8 cellular contexts compared by ENCODE assay signal in the genomic region with DNA sequence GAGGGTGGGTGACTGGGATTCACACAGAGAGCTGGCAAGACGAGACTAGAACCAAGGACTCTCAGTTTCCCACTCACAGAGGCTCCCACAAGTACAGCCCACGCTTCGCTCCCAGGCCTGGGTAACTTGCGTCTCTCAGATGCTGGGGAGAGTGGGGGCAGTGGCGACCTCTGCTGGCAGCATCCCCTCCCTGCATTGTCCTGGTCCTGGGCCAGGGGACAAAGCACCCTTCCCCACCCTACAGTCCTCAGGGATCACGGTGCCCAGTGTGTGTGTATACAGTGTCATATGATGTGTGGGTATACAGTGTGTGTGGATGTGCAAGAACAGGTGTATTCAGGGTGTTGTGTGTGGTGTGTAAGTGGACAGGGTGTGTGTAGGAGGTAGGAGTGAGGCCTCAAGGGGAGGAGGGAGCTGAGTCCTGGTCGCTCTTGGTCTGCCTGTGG. TPM values are rescaled to one million over a fixed set of nuclear protein-coding genes. Genes with fewer than 3 reads are reported as not detected.
DNase-seq lines count a peak whose midpoint lies in the region; ATAC-seq and TF ChIP-seq lines count a peak whose summit lies in the region.

No MANE protein-coding gene starts in this region.

- TF ChIP-seq CTCF in WI38 (IDR thresholded peaks at IDR 0.05; ENCODE audit: low read depth, low read length) (peak; percentile 83), cardiac fibroblast (IDR thresholded peaks at IDR 0.05; ENCODE audit: low read depth, low read length) (peak; percentile 84), kidney epithelial cell (IDR thresholded peaks at IDR 0.05; ENCODE audit: insufficient read depth, low read length, poor library complexity, severe bottlenecking) (peak; percentile 95)

- H3K36me3 ChIP-seq in kidney epithelial cell (ENCODE audit: control insufficient read depth, insufficient read depth, low read length): no peaks in the 10 kb centered on the region

- ATAC-seq in HG02852 (IDR thresholded peaks at IDR 0.05; ENCODE audit: unreplicated experiment): peak; percentile 31
- no peak for ATAC-seq in GM21529 (IDR thresholded peaks at IDR 0.05; ENCODE audit: unreplicated experiment)
- ATAC-seq in GM21390 (IDR thresholded peaks at IDR 0.05; ENCODE audit: unreplicated experiment): no peak

- H3K4me3 ChIP-seq in WI38 (ENCODE audit: low read depth, low read length): no peak overlapping the region
- no peak overlapping the region for H3K4me3 ChIP-seq in cardiac fibroblast (replicated peaks in 1 of 2; ENCODE audit: low read depth in 2 of 2, low read length in 2 of 2)
- H3K4me3 ChIP-seq in kidney epithelial cell (ENCODE audit: low read depth, low read length): no peak overlapping the region

- no peaks in the 10 kb centered on the region for H3K27me3 ChIP-seq in kidney epithelial cell (ENCODE audit: control insufficient read depth, insufficient read depth, low read length)

- DNase-seq in CD1c-positive myeloid dendritic cell (ENCODE audit: extremely low spot score): peak; percentile 59
- peak; percentile 43 to 57 for DNase-seq in cardiac fibroblast (ENCODE audit: low read depth in 2 of 2)
- DNase-seq in kidney epithelial cell (ENCODE audit: low read depth): no peak
- peak; percentile 59 for DNase-seq in stimulated activated CD4-positive, alpha-beta T cell treated with anti-CD3 and anti-CD28 coated beads, Interleukin-4, amount 100 ng/mL, for 1 hour

RNA-seq across cellular contexts. Expression of a gene that starts 12.8 kb away (rescaled TPM):
- total RNA-seq in kidney epithelial cell: 7.8 and 11.6 TPM in 2 replicates

RNA-seq across cellular contexts. Expression of a gene that starts 26.0 kb away (rescaled TPM):
- 19.0 and 21.8 TPM in 2 replicates for total RNA-seq in kidney epithelial cell

RNA-seq across cellular contexts. Expression of a gene that starts 35.6 kb away (rescaled TPM):
- total RNA-seq in kidney epithelial cell: 0.17 TPM in 1 of 2 replicates, not detected in the other
